Comparison of ENCODE assay signal across 16 cellular contexts in the genomic region with DNA sequence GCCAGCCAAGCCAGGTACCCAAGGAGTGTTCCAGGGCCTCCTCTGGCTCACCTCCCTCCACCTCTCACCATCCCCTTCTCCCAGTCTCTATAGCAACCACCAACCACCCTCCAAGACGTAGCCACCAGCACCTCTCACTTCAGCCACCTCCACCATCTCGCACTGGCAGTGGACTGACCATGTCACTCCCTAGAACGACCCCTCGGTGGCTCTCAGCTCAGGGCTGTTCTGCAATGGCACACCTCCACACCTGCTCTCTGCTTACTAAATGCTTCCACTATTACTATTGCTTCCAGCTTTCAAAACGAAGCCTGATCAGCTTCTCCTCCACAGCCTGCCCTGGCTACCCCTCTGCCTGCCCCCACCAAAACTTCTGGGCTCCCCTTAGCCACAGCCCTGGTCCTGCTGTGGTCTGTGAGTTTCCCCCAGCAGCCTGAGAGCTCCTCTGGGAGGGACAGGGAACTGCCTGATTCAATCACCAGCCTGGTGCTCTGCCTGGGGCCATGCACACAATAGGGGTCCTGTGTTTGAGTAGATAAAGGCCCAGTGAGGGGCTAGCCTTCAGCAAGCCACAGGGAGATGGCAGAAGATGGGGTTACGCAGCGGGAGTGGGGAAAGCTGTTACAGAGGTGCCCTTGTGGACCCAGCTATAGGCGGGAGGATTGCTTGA. TPM values are rescaled to one million over a fixed set of nuclear protein-coding genes. Genes with fewer than 3 reads are reported as not detected.
A peak's percentile ranks its signal among the peaks of the same experiment; 100 is the strongest.
DNase-seq lines count a peak whose midpoint lies in the region; TF ChIP-seq lines count a peak whose summit lies in the region.
"Had no signal": no experiment of that assay in that cellular context is flagged by ENCODE, and none has a peak within 500 bp of the region (broad histone marks: within the 10 kb centered on the region; RNA-seq: fewer than 3 reads in every experiment).

No MANE protein-coding gene starts in this region.

- no peak overlapping the region for H2AFZ ChIP-seq in trophoblast cell (ENCODE audit: insufficient read depth, low read length, poor library complexity)

- peak overlapping the region; percentile 68 for H2BK12ac ChIP-seq in trophoblast cell (ENCODE audit: low read length)

- no peaks in the 10 kb centered on the region for H3K36me3 ChIP-seq in H7 (replicated peaks; ENCODE audit: control insufficient read depth, insufficient read depth, low read length)
- no peaks in the 10 kb centered on the region for H3K36me3 ChIP-seq in endodermal cell (ENCODE audit: control insufficient read depth, insufficient read depth, low read length)
- no peaks in the 10 kb centered on the region for H3K36me3 ChIP-seq in trophoblast cell (ENCODE audit: control insufficient read depth in 1 of 2, insufficient read depth in 2 of 2, low read length in 2 of 2)
- H3K36me3 ChIP-seq: colonic mucosa, SJSA1 had no signal

- H3K9me3 Mint-ChIP-seq in T-helper 1 cell treated with Interleukin-12 subunit alpha and Interleukin-12 subunit beta and Interleukin-4 antibody, amounts not matched to agents 30 μg/mL and 1 μg/mL, for 36 hours, result no peaks in the 10 kb centered on the region
- H3K9me3 Mint-ChIP-seq in endodermal cell, result peaks cover 11% of the 10 kb centered on the region
- H3K9me3 Mint-ChIP-seq: CD4-positive, alpha-beta memory T cell; stimulated activated naive CD8-positive, alpha-beta T cell treated with anti-CD3 and anti-CD28 coated beads, Interleukin-15, Interleukin-2, amounts not matched to agents 100 ng/mL and 50 ng/mL, for 24 hours had no signal

- H3K4me1 Mint-ChIP-seq in T-helper 1 cell treated with Interleukin-12 subunit alpha and Interleukin-12 subunit beta and Interleukin-4 antibody, amounts not matched to agents 30 μg/mL and 1 μg/mL, for 36 hours (ENCODE audit: low read depth), result peaks cover 34% of the 10 kb centered on the region
- H3K4me1 Mint-ChIP-seq in endodermal cell, result peaks cover 32% of the 10 kb centered on the region

- peak overlapping the region; percentile 1 for H2BK120ac ChIP-seq in trophoblast cell (ENCODE audit: insufficient read depth, low read length, poor library complexity)

- H4K12ac ChIP-seq in trophoblast cell (ENCODE audit: low read depth, low read length), result no peak overlapping the region

- H3K4me2 ChIP-seq in trophoblast cell (ENCODE audit: low read length), result no peak overlapping the region

- H3K4me3 ChIP-seq in H7 (ENCODE audit: insufficient read depth, low read depth, low read length) (no peak overlapping the region), endodermal cell (ENCODE audit: low read length) (no peak overlapping the region), trophoblast cell (ENCODE audit: low read depth, low read length) (no peak overlapping the region)
- H3K4me3 ChIP-seq: colonic mucosa, mucosa of descending colon, SJSA1 had no signal

- H3K4me3 Mint-ChIP-seq in T-helper 1 cell treated with Interleukin-12 subunit alpha and Interleukin-12 subunit beta and Interleukin-4 antibody, amounts not matched to agents 30 μg/mL and 1 μg/mL, for 36 hours, result no peak overlapping the region
- no peak overlapping the region for H3K4me3 Mint-ChIP-seq in endodermal cell
- H3K4me3 Mint-ChIP-seq: activated CD8-positive, alpha-beta memory T cell treated with anti-CD3 and anti-CD28 coated beads, Interleukin-2, amount 10 ng/mL, durations not matched to agents 7 days and 5 days; stimulated activated naive CD8-positive, alpha-beta T cell treated with anti-CD3 and anti-CD28 coated beads, Interleukin-15, Interleukin-2, amounts not matched to agents 100 ng/mL and 50 ng/mL, for 24 hours had no signal

- no peak overlapping the region for H3K14ac ChIP-seq in trophoblast cell (ENCODE audit: low read length)

- TF ChIP-seq CTCF in endodermal cell (conservative IDR thresholded peaks at IDR 0.05), result no peak

- H4K8ac ChIP-seq in trophoblast cell (ENCODE audit: low read depth, low read length), result no peak overlapping the region

- 70 to 83% methylated on average over 6 to 8 of the region's 8 CpGs for WGBS in endodermal cell (ENCODE audit: insufficient coverage in 1 of 2, insufficient read length in 1 of 2), 2 experiments
- no CpG with 5 or more reads among the region's 8 CpGs for WGBS in trophoblast cell (ENCODE audit: extremely low coverage, insufficient coverage, insufficient read length)

- peaks cover 29% of the 10 kb centered on the region for H3K79me1 ChIP-seq in trophoblast cell (ENCODE audit: low read length)

- H2BK5ac ChIP-seq in trophoblast cell (ENCODE audit: low read depth, low read length, poor library complexity), result no peak overlapping the region

- peak overlapping the region; percentile 17 for H2AK5ac ChIP-seq in trophoblast cell (ENCODE audit: low read length)

- peaks cover 16% of the 10 kb centered on the region for H3K27me3 Mint-ChIP-seq in T-helper 1 cell treated with Interleukin-12 subunit alpha and Interleukin-12 subunit beta and Interleukin-4 antibody, amounts not matched to agents 30 μg/mL and 1 μg/mL, for 36 hours (ENCODE audit: low read depth)
- H3K27me3 Mint-ChIP-seq in endodermal cell (ENCODE audit: insufficient read depth), result no peaks in the 10 kb centered on the region
- H3K27me3 Mint-ChIP-seq: activated naive CD8-positive, alpha-beta T cell; stimulated activated naive CD8-positive, alpha-beta T cell treated with anti-CD3 and anti-CD28 coated beads, Interleukin-15, Interleukin-2, amounts not matched to agents 100 ng/mL and 50 ng/mL, for 24 hours had no signal

- no peak overlapping the region for H3K23ac ChIP-seq in trophoblast cell (ENCODE audit: low read length)

- H3K9ac ChIP-seq in endodermal cell (ENCODE audit: extremely low read depth, low read length, poor library complexity, severe bottlenecking) (no peak overlapping the region), trophoblast cell (ENCODE audit: low read length) (no peak overlapping the region)

- peak overlapping the region; percentile 20 for H4K91ac ChIP-seq in trophoblast cell (ENCODE audit: low read depth, low read length)

- no peaks in the 10 kb centered on the region for H3K36me3 Mint-ChIP-seq in T-helper 1 cell treated with Interleukin-12 subunit alpha and Interleukin-12 subunit beta and Interleukin-4 antibody, amounts not matched to agents 30 μg/mL and 1 μg/mL, for 36 hours (ENCODE audit: low read depth)
- H3K36me3 Mint-ChIP-seq in endodermal cell (ENCODE audit: low read depth), result no peaks in the 10 kb centered on the region
- H3K36me3 Mint-ChIP-seq: activated CD8-positive, alpha-beta memory T cell treated with anti-CD3 and anti-CD28 coated beads, Interleukin-2, amount 10 ng/mL, durations not matched to agents 7 days and 5 days; activated naive CD8-positive, alpha-beta T cell; CD4-positive, alpha-beta memory T cell had no signal

- H3K4me1 ChIP-seq in endodermal cell (ENCODE audit: control insufficient read depth, insufficient read depth, low read length) (peaks cover 13% of the 10 kb centered on the region), trophoblast cell (ENCODE audit: control insufficient read depth in 1 of 2, insufficient read depth in 2 of 2, low read length in 2 of 2) (peaks cover 20 to 21% of the 10 kb centered on the region in 2 experiments)

- no peak overlapping the region for H3K18ac ChIP-seq in trophoblast cell (ENCODE audit: low read length)

- H3K4ac ChIP-seq in trophoblast cell (ENCODE audit: low read depth, low read length), result no peak overlapping the region

- no peaks in the 10 kb centered on the region for H3K27me3 ChIP-seq in H7 (ENCODE audit: control insufficient read depth, insufficient read depth, low read length)
- no peaks in the 10 kb centered on the region for H3K27me3 ChIP-seq in endodermal cell (ENCODE audit: control insufficient read depth, insufficient read depth, low read length, poor library complexity, severe bottlenecking)
- H3K27me3 ChIP-seq in trophoblast cell (ENCODE audit: insufficient read depth, low read length), result no peaks in the 10 kb centered on the region
- H3K27me3 ChIP-seq: colonic mucosa, SJSA1 had no signal

- H3K27ac ChIP-seq in endodermal cell (ENCODE audit: low read depth, low read length) (no peak overlapping the region), trophoblast cell (ENCODE audit: low read depth, low read length) (no peak overlapping the region)
- H3K27ac ChIP-seq: colonic mucosa, SJSA1 had no signal

- peaks cover 4% of the 10 kb centered on the region for H3K79me2 ChIP-seq in trophoblast cell (ENCODE audit: control insufficient read depth, insufficient read depth, low read length, poor library complexity)

- no peaks in the 10 kb centered on the region for H3K9me3 ChIP-seq in endodermal cell (ENCODE audit: control insufficient read depth, low read length)
- H3K9me3 ChIP-seq in trophoblast cell (ENCODE audit: insufficient read depth, low read depth, low read length), result no peaks in the 10 kb centered on the region
- H3K9me3 ChIP-seq: colonic mucosa, mucosa of descending colon, SJSA1 had no signal

- H3K27ac Mint-ChIP-seq in T-helper 1 cell treated with Interleukin-12 subunit alpha and Interleukin-12 subunit beta and Interleukin-4 antibody, amounts not matched to agents 30 μg/mL and 1 μg/mL, for 36 hours, result peak overlapping the region; percentile 43
- H3K27ac Mint-ChIP-seq in endodermal cell, result no peak overlapping the region
- H3K27ac Mint-ChIP-seq: activated CD8-positive, alpha-beta memory T cell treated with anti-CD3 and anti-CD28 coated beads, Interleukin-2, amount 10 ng/mL, durations not matched to agents 7 days and 5 days; activated naive CD8-positive, alpha-beta T cell; stimulated activated naive CD8-positive, alpha-beta T cell treated with anti-CD3 and anti-CD28 coated beads, Interleukin-15, Interleukin-2, amounts not matched to agents 100 ng/mL and 50 ng/mL, for 24 hours had no signal

- DNase-seq in T-helper 1 cell (no peak), H7 (peak; percentile 40), endodermal cell (peak; percentile 71), trophoblast cell (no peak), COLO668 (lab: John Stamatoyannopoulos, UW; ENCODE audit: unreplicated experiment) (no peak), GM19238 (ENCODE audit: insufficient read length, low spot score) (no peak)
- DNase-seq in stimulated activated CD4-positive, alpha-beta T cell treated with anti-CD3 and anti-CD28 coated beads, Interleukin-12 subunit alpha, Interleukin-12 subunit beta, amount 100 ng/mL, for 4 hours, result no peak
- DNase-seq: kidney had no signal

RNA-seq across cellular contexts. Expression of a gene that starts 17.5 kb away (rescaled TPM):
- 4.5 and 5.4 TPM in 2 replicates for total RNA-seq in H7 (2014; rRNA removed; shearing (Covaris generic))
- 10 to 100 TPM; 14.2 to 22.0 TPM for total RNA-seq in endodermal cell
- 6.0 TPM for polyA plus RNA-seq in endodermal cell (2013, experiment 1 of 2)
- polyA plus RNA-seq in endodermal cell (2013, experiment 2 of 2), result 5.8 TPM
- polyA plus RNA-seq in trophoblast cell (2013), result 1.8 TPM in 2 replicates

Comparison
In these comparisons a context has a peak if more than half of its experiments do, and no peak if none do; other contexts are left out.
1. DNase-seq: peak in H7 (single experiment) and endodermal cell (single experiment); none in T-helper 1 cell (0 of 5), trophoblast cell (0 of 2), COLO668 (single experiment), GM19238 (single experiment) and stimulated activated CD4-positive, alpha-beta T cell treated with anti-CD3 and anti-CD28 coated beads, Interleukin-12 subunit alpha, Interleukin-12 subunit beta, amount 100 ng/mL, for 4 hours (single experiment).